1 cellular context compared by ENCODE assay signal in the genomic region with DNA sequence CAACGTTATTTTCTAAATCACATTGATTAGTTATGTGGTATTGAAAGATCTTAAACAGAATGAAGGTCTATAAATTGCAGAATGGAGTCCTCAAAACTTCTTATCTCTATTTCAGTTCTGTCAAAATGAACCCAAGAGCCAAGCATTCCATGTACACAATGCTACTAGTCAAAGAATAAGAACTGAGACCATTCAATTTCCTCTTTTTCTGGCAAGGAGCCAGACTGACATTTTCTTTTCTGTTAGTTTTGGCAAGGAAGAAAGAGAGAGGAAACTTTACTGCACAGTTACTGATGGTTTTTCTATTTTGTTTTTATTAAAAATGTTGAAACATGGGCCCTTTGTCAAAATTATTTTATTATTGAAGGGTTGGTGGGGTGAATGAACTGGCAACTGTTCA.
TF ChIP-seq lines count a peak whose summit lies in the region.

No MANE protein-coding gene starts in this region.

TF ChIP-seq in K562, 482 proteins besides CTCF, POLR2A, EP300 and RAD21:
- TF ChIP-seq SRF (CRISPR knock-in tag; IDR thresholded peaks at IDR 0.05), result no peak
- peak; percentile 51 for TF ChIP-seq NFIX (CRISPR knock-in tag; IDR thresholded peaks at IDR 0.05; ENCODE audit: low read depth)
- TF ChIP-seq SAFB2 (IDR thresholded peaks at IDR 0.05; ENCODE audit: borderline replicate concordance, low read depth, low read length, severe bottlenecking), result no peak
- TF ChIP-seq NFIC (IDR thresholded peaks at IDR 0.05), result peak; percentile 54; the same call in 1 of the 2 replicates
- TF ChIP-seq, protein P1, sequence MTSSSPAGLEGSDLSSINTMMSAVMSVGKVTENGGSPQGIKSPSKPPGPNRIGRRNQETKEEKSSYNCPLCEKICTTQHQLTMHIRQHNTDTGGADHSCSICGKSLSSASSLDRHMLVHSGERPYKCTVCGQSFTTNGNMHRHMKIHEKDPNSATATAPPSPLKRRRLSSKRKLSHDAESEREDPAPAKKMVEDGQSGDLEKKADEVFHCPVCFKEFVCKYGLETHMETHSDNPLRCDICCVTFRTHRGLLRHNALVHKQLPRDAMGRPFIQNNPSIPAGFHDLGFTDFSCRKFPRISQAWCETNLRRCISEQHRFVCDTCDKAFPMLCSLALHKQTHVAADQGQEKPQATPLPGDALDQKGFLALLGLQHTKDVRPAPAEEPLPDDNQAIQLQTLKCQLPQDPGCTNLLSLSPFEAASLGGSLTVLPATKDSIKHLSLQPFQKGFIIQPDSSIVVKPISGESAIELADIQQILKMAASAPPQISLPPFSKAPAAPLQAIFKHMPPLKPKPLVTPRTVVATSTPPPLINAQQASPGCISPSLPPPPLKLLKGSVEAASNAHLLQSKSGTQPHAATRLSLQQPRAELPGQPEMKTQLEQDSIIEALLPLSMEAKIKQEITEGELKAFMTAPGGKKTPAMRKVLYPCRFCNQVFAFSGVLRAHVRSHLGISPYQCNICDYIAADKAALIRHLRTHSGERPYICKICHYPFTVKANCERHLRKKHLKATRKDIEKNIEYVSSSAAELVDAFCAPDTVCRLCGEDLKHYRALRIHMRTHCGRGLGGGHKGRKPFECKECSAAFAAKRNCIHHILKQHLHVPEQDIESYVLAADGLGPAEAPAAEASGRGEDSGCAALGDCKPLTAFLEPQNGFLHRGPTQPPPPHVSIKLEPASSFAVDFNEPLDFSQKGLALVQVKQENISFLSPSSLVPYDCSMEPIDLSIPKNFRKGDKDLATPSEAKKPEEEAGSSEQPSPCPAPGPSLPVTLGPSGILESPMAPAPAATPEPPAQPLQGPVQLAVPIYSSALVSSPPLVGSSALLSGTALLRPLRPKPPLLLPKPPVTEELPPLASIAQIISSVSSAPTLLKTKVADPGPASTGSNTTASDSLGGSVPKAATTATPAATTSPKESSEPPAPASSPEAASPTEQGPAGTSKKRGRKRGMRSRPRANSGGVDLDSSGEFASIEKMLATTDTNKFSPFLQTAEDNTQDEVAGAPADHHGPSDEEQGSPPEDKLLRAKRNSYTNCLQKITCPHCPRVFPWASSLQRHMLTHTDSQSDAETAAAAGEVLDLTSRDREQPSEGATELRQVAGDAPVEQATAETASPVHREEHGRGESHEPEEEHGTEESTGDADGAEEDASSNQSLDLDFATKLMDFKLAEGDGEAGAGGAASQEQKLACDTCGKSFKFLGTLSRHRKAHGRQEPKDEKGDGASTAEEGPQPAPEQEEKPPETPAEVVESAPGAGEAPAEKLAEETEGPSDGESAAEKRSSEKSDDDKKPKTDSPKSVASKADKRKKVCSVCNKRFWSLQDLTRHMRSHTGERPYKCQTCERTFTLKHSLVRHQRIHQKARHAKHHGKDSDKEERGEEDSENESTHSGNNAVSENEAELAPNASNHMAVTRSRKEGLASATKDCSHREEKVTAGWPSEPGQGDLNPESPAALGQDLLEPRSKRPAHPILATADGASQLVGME (CRISPR knock-in tag; IDR thresholded peaks at IDR 0.05), result no peak
- no peak for TF ChIP-seq RBM34 (IDR thresholded peaks at IDR 0.05; ENCODE audit: borderline replicate concordance, insufficient read depth, low read length)
- no peak for TF ChIP-seq NONO (IDR thresholded peaks at IDR 0.05; ENCODE audit: low read depth in 2 of 2, low read length in 1 of 2)
- TF ChIP-seq, protein P2, sequence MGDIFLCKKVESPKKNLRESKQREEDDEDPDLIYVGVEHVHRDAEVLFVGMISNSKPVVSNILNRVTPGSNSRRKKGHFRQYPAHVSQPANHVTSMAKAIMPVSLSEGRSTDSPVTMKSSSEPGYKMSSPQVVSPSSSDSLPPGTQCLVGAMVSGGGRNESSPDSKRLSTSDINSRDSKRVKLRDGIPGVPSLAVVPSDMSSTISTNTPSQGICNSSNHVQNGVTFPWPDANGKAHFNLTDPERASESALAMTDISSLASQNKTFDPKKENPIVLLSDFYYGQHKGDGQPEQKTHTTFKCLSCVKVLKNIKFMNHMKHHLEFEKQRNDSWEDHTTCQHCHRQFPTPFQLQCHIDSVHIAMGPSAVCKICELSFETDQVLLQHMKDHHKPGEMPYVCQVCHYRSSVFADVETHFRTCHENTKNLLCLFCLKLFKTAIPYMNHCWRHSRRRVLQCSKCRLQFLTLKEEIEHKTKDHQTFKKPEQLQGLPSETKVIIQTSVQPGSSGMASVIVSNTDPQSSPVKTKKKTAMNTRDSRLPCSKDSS (IDR thresholded peaks at IDR 0.05; ENCODE audit: low read depth, partially characterized antibody), result no peak
